In genomic region chr11:31264834-31265233, GRCh38 we compare ENCODE assay signal across 1 cellular context.
TF ChIP-seq lines count a peak whose summit lies in the region.

No MANE protein-coding gene starts in this region.

TF ChIP-seq in GM23338, 12 proteins besides CTCF, POLR2A, EP300 and RAD21 (continued from another document):
- TF ChIP-seq ZNF462 (CRISPR knock-in tag; IDR thresholded peaks at IDR 0.05) (no peak), EZH2phosphoT487 (IDR thresholded peaks at IDR 0.05; ENCODE audit: unreplicated experiment) (no peak), ZNF114 (CRISPR knock-in tag; IDR thresholded peaks at IDR 0.05) (no peak)
